Comparison of ENCODE assay signal across 22 cellular contexts in the genomic region with DNA sequence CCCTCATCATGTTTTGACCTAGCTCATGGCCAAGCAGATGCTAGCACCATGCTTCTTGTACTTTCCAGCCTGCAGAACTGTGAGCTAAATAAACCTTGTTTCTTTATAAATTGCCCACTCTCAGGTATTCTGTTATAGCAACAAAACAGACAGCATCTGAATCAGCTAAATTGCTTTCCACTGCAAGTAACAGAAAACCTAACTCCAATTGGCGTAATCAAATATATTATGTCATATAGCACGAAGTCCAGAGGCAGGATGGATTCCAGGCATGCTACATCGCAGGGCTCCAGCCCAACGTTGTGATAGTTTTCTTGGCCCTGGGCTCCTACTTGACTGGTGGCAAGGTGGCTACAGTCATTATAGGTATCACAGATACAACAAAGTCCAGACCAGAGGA. TPM values are rescaled to one million over a fixed set of nuclear protein-coding genes. Genes with fewer than 3 reads are reported as not detected.
DNase-seq lines count a peak whose midpoint lies in the region; ATAC-seq, FAIRE-seq and TF ChIP-seq lines count a peak whose summit lies in the region.
"Had no signal": no experiment of that assay in that cellular context is flagged by ENCODE, and none has a peak within 500 bp of the region (broad histone marks: within the 10 kb centered on the region; RNA-seq: fewer than 3 reads in every experiment).

No MANE protein-coding gene starts in this region.

- H3K4me2 ChIP-seq in K562 (ENCODE audit: insufficient read depth, low read length): no peak overlapping the region
- H3K4me2 ChIP-seq: BLaER1 had no signal

- H4K20me1 ChIP-seq in K562 (replicated peaks; ENCODE audit: control insufficient read depth, insufficient read depth, low read length): no peaks in the 10 kb centered on the region
- H4K20me1 ChIP-seq: BLaER1 had no signal

- TF ChIP-seq POLR2A in K562 (conservative IDR thresholded peaks at IDR 0.05): no peak

- no peaks in the 10 kb centered on the region for H3K9me3 Mint-ChIP-seq in stimulated activated memory B cell treated with anti-CD40 and anti-IgM and Interleukin-4, amounts not matched to agents 10 μg/mL and 1 μg/mL and 100 μg/mL, for 72 hours
- H3K9me3 Mint-ChIP-seq in MCF 10A (ENCODE audit: unreplicated experiment): no peaks in the 10 kb centered on the region
- H3K9me3 Mint-ChIP-seq: CD8-positive, alpha-beta T cell had no signal

- no peak for TF ChIP-seq EP300 in K562 (IDR thresholded peaks at IDR 0.05; ENCODE audit: low read length)

- CTCF ChIA-PET in K562 (lab: Yijun Ruan, JAX; ENCODE audit: low intra/inter-chr PET ratio) (no interaction called here), MCF 10A (lab: Yijun Ruan, JAX) (interaction anchor here (0.6 to 0.9 kb wide), 2 partner anchors 11 to 31 kb away, joined by 3 read pairs; no protein-coding TSS in a partner anchor)

- no peaks in the 10 kb centered on the region for H3K36me3 Mint-ChIP-seq in stimulated activated memory B cell treated with anti-CD40 and anti-IgM and Interleukin-4, amounts not matched to agents 10 μg/mL and 1 μg/mL and 100 μg/mL, for 72 hours
- H3K36me3 Mint-ChIP-seq in MCF 10A (ENCODE audit: insufficient read depth, unreplicated experiment): no peaks in the 10 kb centered on the region
- H3K36me3 Mint-ChIP-seq: CD4-positive, CD25-positive, alpha-beta regulatory T cell; CD8-positive, alpha-beta T cell had no signal

- 67% methylated on average over 4 of the region's 4 CpGs for WGBS in K562 (ENCODE audit: insufficient coverage, low coverage, missing lambda C conversion rate)

- DNase-seq in MV-4-11 (lab: John Stamatoyannopoulos, UW): peak; percentile 20
- peak; percentile 91 for DNase-seq in SK-N-DZ (ENCODE audit: low spot score)
- no peak for DNase-seq in K562 (ENCODE audit: extremely low read depth in 1 of 4, low spot score in 3 of 4)
- no peak for DNase-seq in posterior vena cava (ENCODE audit: low spot score)
- DNase-seq in NCI-H1105 (lab: John Stamatoyannopoulos, UW): no peak
- no peak for DNase-seq in MCF 10A (ENCODE audit: unreplicated experiment)
- no peak for DNase-seq in midbrain (lab: John Stamatoyannopoulos, UW)
- DNase-seq: Caco-2; CD4-positive, CD25-positive, alpha-beta regulatory T cell; CD8-positive, alpha-beta T cell; DMS153; DND-41; GDM1; H7; HCEC 1CT had no signal

- in situ Hi-C loops in K562 (cut with MboI): no loop called here

- H3K27ac ChIP-seq in K562 (ENCODE audit: extremely low read depth, low read depth, low read length): no peak overlapping the region
- H3K27ac ChIP-seq: BLaER1, C4-2B, GM23248 had no signal

- H3K36me3 ChIP-seq in K562 (ENCODE audit: control insufficient read depth, insufficient read depth, low read length): no peaks in the 10 kb centered on the region
- H3K36me3 ChIP-seq: BLaER1 had no signal

- no peaks in the 10 kb centered on the region for H3K9me3 ChIP-seq in K562 (replicated peaks; ENCODE audit: control insufficient read depth, insufficient read depth, low read depth, low read length)
- H3K9me3 ChIP-seq: BLaER1, Caco-2 had no signal

- no peak overlapping the region for H3K4me3 ChIP-seq in K562
- H3K4me3 ChIP-seq: BLaER1, GM12878, GM23248 had no signal

- H3K4me1 Mint-ChIP-seq in stimulated activated memory B cell treated with anti-CD40 and anti-IgM and Interleukin-4, amounts not matched to agents 10 μg/mL and 1 μg/mL and 100 μg/mL, for 72 hours: peaks cover 17% of the 10 kb centered on the region
- no peaks in the 10 kb centered on the region for H3K4me1 Mint-ChIP-seq in MCF 10A (ENCODE audit: insufficient read depth, unreplicated experiment)
- H3K4me1 Mint-ChIP-seq: CD4-positive, CD25-positive, alpha-beta regulatory T cell had no signal

- no peak for ATAC-seq in K562
- no peak for ATAC-seq in stimulated activated memory B cell treated with anti-CD40 and anti-IgM and Interleukin-4, amounts not matched to agents 10 μg/mL and 1 μg/mL and 100 μg/mL, for 72 hours
- ATAC-seq: CD8-positive, alpha-beta T cell; GM12878 had no signal

- peak overlapping the region; percentile 64 for H3K27ac Mint-ChIP-seq in stimulated activated memory B cell treated with anti-CD40 and anti-IgM and Interleukin-4, amounts not matched to agents 10 μg/mL and 1 μg/mL and 100 μg/mL, for 72 hours
- H3K27ac Mint-ChIP-seq in MCF 10A (ENCODE audit: low read depth, unreplicated experiment): no peak overlapping the region
- H3K27ac Mint-ChIP-seq: CD4-positive, CD25-positive, alpha-beta regulatory T cell; CD8-positive, alpha-beta T cell had no signal

- H3K9me1 ChIP-seq in K562 (ENCODE audit: control insufficient read depth, insufficient read depth, low read length): no peaks in the 10 kb centered on the region

- H3K27me3 Mint-ChIP-seq in stimulated activated memory B cell treated with anti-CD40 and anti-IgM and Interleukin-4, amounts not matched to agents 10 μg/mL and 1 μg/mL and 100 μg/mL, for 72 hours: no peaks in the 10 kb centered on the region
- H3K27me3 Mint-ChIP-seq in MCF 10A (ENCODE audit: insufficient read depth, unreplicated experiment): no peaks in the 10 kb centered on the region
- H3K27me3 Mint-ChIP-seq: CD4-positive, CD25-positive, alpha-beta regulatory T cell had no signal

- H3K79me2 ChIP-seq in K562 (ENCODE audit: control insufficient read depth, insufficient read depth, low read length): no peaks in the 10 kb centered on the region

- no peak overlapping the region for H3K9ac ChIP-seq in K562 (ENCODE audit: insufficient read depth in 1 of 2, low read depth in 2 of 2, low read length in 2 of 2)
- H3K9ac ChIP-seq: BLaER1, GM23248 had no signal

- peak overlapping the region; percentile 5 for H2AFZ ChIP-seq in K562 (ENCODE audit: low read depth, low read length)
- H2AFZ ChIP-seq: GM23248 had no signal

- H3K4me1 ChIP-seq in K562 (replicated peaks in 1 of 2; ENCODE audit: control insufficient read depth in 2 of 2, insufficient read depth in 2 of 2, low read length in 2 of 2): peaks cover 4% of the 10 kb centered on the region in 2 experiments; a peak in 3 of 5 replicates

- no peak overlapping the region for H3K4me3 Mint-ChIP-seq in stimulated activated memory B cell treated with anti-CD40 and anti-IgM and Interleukin-4, amounts not matched to agents 10 μg/mL and 1 μg/mL and 100 μg/mL, for 72 hours
- H3K4me3 Mint-ChIP-seq in MCF 10A (ENCODE audit: unreplicated experiment): no peak overlapping the region
- H3K4me3 Mint-ChIP-seq: CD4-positive, CD25-positive, alpha-beta regulatory T cell; CD8-positive, alpha-beta T cell had no signal

- TF ChIP-seq CTCF in K562 (IDR thresholded peaks at IDR 0.05 in 2 of 3, conservative IDR thresholded peaks at IDR 0.05 in 1 of 3; ENCODE audit: insufficient read depth in 2 of 3, low read depth in 1 of 3, low read length in 3 of 3): no peak
- TF ChIP-seq CTCF in MCF 10A (IDR thresholded peaks at IDR 0.05; ENCODE audit: unreplicated experiment): no peak

- no TSS peak for BruUV-seq in K562 (replicated peaks; lab: Mats Ljungman, UMichigan)
- no TSS peak for BruUV-seq in MCF 10A (replicated peaks; lab: Mats Ljungman, UMichigan)

- POLR2A ChIA-PET in K562 (lab: Yijun Ruan, JAX) (interaction anchor here (0.7 kb wide), 1 partner anchor 25 kb away, joined by 3 read pairs; no protein-coding TSS in a partner anchor), MCF 10A (lab: Yijun Ruan, JAX) (no interaction called here)

- TF ChIP-seq RAD21 in K562 (CRISPR knock-in tag; conservative IDR thresholded peaks at IDR 0.05 in 1 of 2, IDR thresholded peaks at IDR 0.05 in 1 of 2): no peak

- intact Hi-C loops in K562 (cut with micrococcal nuclease): no loop called here
- intact Hi-C loops in posterior vena cava (cut with DNase I): no loop called here
- intact Hi-C loops in MCF 10A (cut with micrococcal nuclease): no loop called here

- no peaks in the 10 kb centered on the region for H3K27me3 ChIP-seq in K562 (ENCODE audit: control insufficient read depth in 2 of 2, insufficient read depth in 2 of 2, low read length in 2 of 2)
- H3K27me3 ChIP-seq: BLaER1 had no signal

- FAIRE-seq in K562 (lab: Jason Lieb, UNC): peak; percentile 23
- FAIRE-seq: GM12878, GM19239, H1 had no signal

TF ChIP-seq in K562, 482 proteins besides CTCF, POLR2A, EP300 and RAD21 (continues in another document):
- TF ChIP-seq EHMT2 (IDR thresholded peaks at IDR 0.05): no peak
- TF ChIP-seq ZNF184 (CRISPR knock-in tag; IDR thresholded peaks at IDR 0.05): no peak
- no peak for TF ChIP-seq NFE2L1 (tag; IDR thresholded peaks at IDR 0.05; ENCODE audit: borderline replicate concordance, low read depth)
- TF ChIP-seq SMC3 (conservative IDR thresholded peaks at IDR 0.05; ENCODE audit: insufficient read depth, low read depth, low read length): no peak
- TF ChIP-seq KAT7 (CRISPR knock-in tag; IDR thresholded peaks at IDR 0.05; ENCODE audit: borderline replicate concordance): no peak
- no peak for TF ChIP-seq ZNF75A (CRISPR knock-in tag; IDR thresholded peaks at IDR 0.05)
- TF ChIP-seq HDAC3 (IDR thresholded peaks at IDR 0.05; ENCODE audit: borderline replicate concordance, partially characterized antibody): no peak

RNA-seq across cellular contexts. Expression of gene CUL3, which starts 10.4 kb away (rescaled TPM):
- polyA plus RNA-seq in SK-N-DZ (2014; cell fraction: cytosol; rRNA removed): 45.3 and 64.3 TPM in 2 replicates
- polyA plus RNA-seq in SK-N-DZ (2014; cell fraction: nucleus; rRNA removed): 26.8 and 33.7 TPM in 2 replicates
- total RNA-seq in K562 (2011; cell fraction: chromatin; rRNA removed; ENCODE audit: low replicate concordance): 27.8 and 89.4 TPM in 2 replicates
- 10.8 and 12.6 TPM in 2 replicates for total RNA-seq in K562 (2011; cell fraction: nucleolus; rRNA removed)
- 27.4 and 61.0 TPM in 2 replicates for total RNA-seq in K562 (2011; cell fraction: nucleoplasm; rRNA removed)
- total RNA-seq in K562 (2014; rRNA removed) (31.5 and 33.2 TPM in 2 replicates), K562 (2014; rRNA removed; fragmentation: Illumina TruSeq; extraction: Trizol) (71.9 and 76.9 TPM in 2 replicates), K562 (2015; rRNA removed; fragmentation: Illumina TruSeq; extraction: Trizol) (59.8 and 62.8 TPM in 2 replicates), K562 (2021) (54.4 and 56.4 TPM in 2 replicates), posterior vena cava (10 to 100 TPM; 67.1 to 84.1 TPM), MCF 10A (2022) (65.5 and 65.8 TPM in 2 replicates)
- polyA plus RNA-seq in K562 (2011; rRNA removed) (21.2 and 50.4 TPM in 2 replicates), K562 (2014; fragmentation: Illumina TruSeq; extraction: Trizol) (59.0 and 69.4 TPM in 2 replicates), K562 (2014; fragmentation: Nextera tagmentation; extraction: Ambion mirVana) (10 to 100 TPM; 31.5 to 33.3 TPM), K562 (2014; rRNA removed) (36.1 and 56.4 TPM in 2 replicates)
- polyA plus RNA-seq in K562 (2011; cell fraction: cytosol; rRNA removed): 13.3 and 16.9 TPM in 2 replicates
- polyA plus RNA-seq in K562 (2011; cell fraction: nucleus; rRNA removed): 11.4 and 14.5 TPM in 2 replicates
- polyA plus RNA-seq in K562 (2012): 36.9 and 56.6 TPM in 2 replicates
- polyA minus RNA-seq in K562 (2011; rRNA and poly(A)+ RNA removed): 52.9 and 85.9 TPM in 2 replicates
- 22.7 and 33.4 TPM in 2 replicates for polyA minus RNA-seq in K562 (2011; cell fraction: cytosol; rRNA and poly(A)+ RNA removed)
- polyA minus RNA-seq in K562 (2011; cell fraction: nucleus; rRNA and poly(A)+ RNA removed): 19.4 and 31.0 TPM in 2 replicates

Comparison
In these comparisons a context has a peak if more than half of its experiments do, and no peak if none do; other contexts are left out.
1. DNase-seq: peak in MV-4-11 (single experiment) and SK-N-DZ (single experiment); none in K562 (0 of 4), posterior vena cava (single experiment), NCI-H1105 (single experiment), MCF 10A (single experiment) and midbrain (single experiment).